13 cellular contexts compared by ENCODE assay signal in the genomic region with DNA sequence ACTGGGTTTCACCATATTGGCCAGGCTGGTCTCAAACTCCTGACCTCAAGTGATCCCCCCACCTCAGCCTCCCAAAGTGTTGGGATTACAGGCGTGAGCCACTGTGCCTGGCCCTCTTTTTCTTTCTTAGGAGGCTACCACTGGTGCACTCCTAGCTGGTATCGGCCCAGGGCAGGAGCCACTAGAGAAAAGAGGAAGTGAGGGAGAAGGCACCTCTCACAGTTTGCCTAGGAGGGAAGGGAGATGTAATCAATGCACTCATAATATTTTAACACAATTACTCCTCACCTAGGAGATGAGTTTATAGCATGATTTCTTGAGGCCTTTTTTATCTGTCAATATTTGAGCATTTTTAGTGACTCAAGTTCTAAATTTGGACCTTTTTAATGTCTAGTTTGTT.
A peak's percentile ranks its signal among the peaks of the same experiment; 100 is the strongest.
DNase-seq lines count a peak whose midpoint lies in the region; ATAC-seq and TF ChIP-seq lines count a peak whose summit lies in the region.
"Had no signal": no experiment of that assay in that cellular context is flagged by ENCODE, and none has a peak within 500 bp of the region (broad histone marks: within the 10 kb centered on the region; RNA-seq: fewer than 3 reads in every experiment).

No MANE protein-coding gene starts in this region.

- no peaks in the 10 kb centered on the region for H3K36me3 Mint-ChIP-seq in endothelial cell (ENCODE audit: low read depth, unreplicated experiment)
- H3K36me3 Mint-ChIP-seq in WTC11 = no peaks in the 10 kb centered on the region
- H3K36me3 Mint-ChIP-seq: naive thymus-derived CD4-positive, alpha-beta T cell had no signal

- H3K4me1 Mint-ChIP-seq in stimulated activated naive CD8-positive, alpha-beta T cell treated with anti-CD3 and anti-CD28 coated beads, Interleukin-15, amount 100 ng/mL, for 72 hours = no peaks in the 10 kb centered on the region
- H3K4me1 Mint-ChIP-seq in endothelial cell (ENCODE audit: unreplicated experiment) (no peaks in the 10 kb centered on the region), WTC11 (no peaks in the 10 kb centered on the region)
- H3K4me1 Mint-ChIP-seq: activated naive CD8-positive, alpha-beta T cell treated with anti-CD3 and anti-CD28 coated beads, Interleukin-2, amount 50 U/mL, for 24 hours had no signal

- in situ Hi-C loops in GM13977 (cut with MboI; ENCODE audit: low pct_unique_long_range_greater_than_20kb, low sequenced_read_pairs, unreplicated experiment) = no loop called here

- ATAC-seq in GM21576 (IDR thresholded peaks at IDR 0.05; ENCODE audit: unreplicated experiment) (peak; percentile 77), HG03354 (IDR thresholded peaks at IDR 0.05; ENCODE audit: poor library complexity, severe bottlenecking, unreplicated experiment) (peak; percentile 69), WTC11 (no peak)
- no peak for ATAC-seq in stimulated activated naive CD8-positive, alpha-beta T cell treated with anti-CD3 and anti-CD28 coated beads, Interleukin-15, amount 100 ng/mL, for 72 hours
- ATAC-seq: activated naive CD8-positive, alpha-beta T cell treated with anti-CD3 and anti-CD28 coated beads, Interleukin-2, amount 50 U/mL, for 24 hours; left cardiac atrium; naive thymus-derived CD4-positive, alpha-beta T cell had no signal

- H3K27me3 Mint-ChIP-seq in stimulated activated naive CD8-positive, alpha-beta T cell treated with anti-CD3 and anti-CD28 coated beads, Interleukin-15, amount 100 ng/mL, for 72 hours = peaks cover 7% of the 10 kb centered on the region
- H3K27me3 Mint-ChIP-seq in endothelial cell (ENCODE audit: unreplicated experiment) (peaks cover 3% of the 10 kb centered on the region), WTC11 (ENCODE audit: low read depth) (no peaks in the 10 kb centered on the region)
- H3K27me3 Mint-ChIP-seq: activated naive CD8-positive, alpha-beta T cell treated with anti-CD3 and anti-CD28 coated beads, Interleukin-2, amount 50 U/mL, for 24 hours had no signal

- H3K9me3 Mint-ChIP-seq in stimulated activated naive CD8-positive, alpha-beta T cell treated with anti-CD3 and anti-CD28 coated beads, Interleukin-15, amount 100 ng/mL, for 72 hours = peaks cover 1 to 8% of the 10 kb centered on the region in 2 donors
- H3K9me3 Mint-ChIP-seq in endothelial cell (ENCODE audit: unreplicated experiment) (no peaks in the 10 kb centered on the region), WTC11 (peaks cover 4% of the 10 kb centered on the region; the same call in 1 of the 2 replicates)
- H3K9me3 Mint-ChIP-seq: activated naive CD8-positive, alpha-beta T cell treated with anti-CD3 and anti-CD28 coated beads, Interleukin-2, amount 50 U/mL, for 24 hours had no signal

- H3K4me3 Mint-ChIP-seq in stimulated activated naive CD8-positive, alpha-beta T cell treated with anti-CD3 and anti-CD28 coated beads, Interleukin-15, amount 100 ng/mL, for 72 hours = no peak overlapping the region
- no peak overlapping the region for H3K4me3 Mint-ChIP-seq in endothelial cell (ENCODE audit: unreplicated experiment)
- no peak overlapping the region for H3K4me3 Mint-ChIP-seq in WTC11
- H3K4me3 Mint-ChIP-seq: activated naive CD8-positive, alpha-beta T cell treated with anti-CD3 and anti-CD28 coated beads, Interleukin-2, amount 50 U/mL, for 24 hours; naive thymus-derived CD4-positive, alpha-beta T cell had no signal

- CTCF ChIA-PET in WTC11 (lab: Charles Lee) = no interaction called here

- TF ChIP-seq CTCF in GM13977 (IDR thresholded peaks at IDR 0.05; ENCODE audit: extremely low read depth, insufficient read depth, missing control alignments) (no peak), endothelial cell (IDR thresholded peaks at IDR 0.05; ENCODE audit: unreplicated experiment) (no peak), WTC11 (IDR thresholded peaks at IDR 0.05) (no peak)

- DNase-seq in GM13977 (ENCODE audit: low spot score) = peak; percentile 20
- peak; percentile 73 for DNase-seq in SIG-M5 treated with dmso at 0.1 percent for 504 hours (lab: John Stamatoyannopoulos, UW; ENCODE audit: unreplicated experiment)
- no peak for DNase-seq in stimulated activated naive CD8-positive, alpha-beta T cell treated with anti-CD3 and anti-CD28 coated beads, Interleukin-15, amount 100 ng/mL, for 72 hours
- DNase-seq in endothelial cell (ENCODE audit: low spot score) = no peak
- DNase-seq in WTC11 (ENCODE audit: low spot score) = no peak
- no peak for DNase-seq in DMS53 (lab: John Stamatoyannopoulos, UW)
- DNase-seq: activated naive CD8-positive, alpha-beta T cell treated with anti-CD3 and anti-CD28 coated beads, Interleukin-2, amount 50 U/mL, for 24 hours; left cardiac atrium; MM.1S; naive thymus-derived CD4-positive, alpha-beta T cell; stimulated activated CD4-positive, alpha-beta T cell treated with anti-CD3 and anti-CD28 coated beads, Interleukin-2, amount 100 ng/mL, for 24 hours had no signal

- POLR2A ChIA-PET in WTC11 (lab: Charles Lee) = no interaction called here

- H3K27ac Mint-ChIP-seq in stimulated activated naive CD8-positive, alpha-beta T cell treated with anti-CD3 and anti-CD28 coated beads, Interleukin-15, amount 100 ng/mL, for 72 hours = no peak overlapping the region
- H3K27ac Mint-ChIP-seq in endothelial cell (ENCODE audit: unreplicated experiment) = no peak overlapping the region
- H3K27ac Mint-ChIP-seq in WTC11 = no peak overlapping the region
- H3K27ac Mint-ChIP-seq: activated naive CD8-positive, alpha-beta T cell treated with anti-CD3 and anti-CD28 coated beads, Interleukin-2, amount 50 U/mL, for 24 hours; naive thymus-derived CD4-positive, alpha-beta T cell had no signal

TF ChIP-seq in WTC11, 78 proteins besides CTCF, POLR2A, EP300 and RAD21:
- TF ChIP-seq, protein P1, sequence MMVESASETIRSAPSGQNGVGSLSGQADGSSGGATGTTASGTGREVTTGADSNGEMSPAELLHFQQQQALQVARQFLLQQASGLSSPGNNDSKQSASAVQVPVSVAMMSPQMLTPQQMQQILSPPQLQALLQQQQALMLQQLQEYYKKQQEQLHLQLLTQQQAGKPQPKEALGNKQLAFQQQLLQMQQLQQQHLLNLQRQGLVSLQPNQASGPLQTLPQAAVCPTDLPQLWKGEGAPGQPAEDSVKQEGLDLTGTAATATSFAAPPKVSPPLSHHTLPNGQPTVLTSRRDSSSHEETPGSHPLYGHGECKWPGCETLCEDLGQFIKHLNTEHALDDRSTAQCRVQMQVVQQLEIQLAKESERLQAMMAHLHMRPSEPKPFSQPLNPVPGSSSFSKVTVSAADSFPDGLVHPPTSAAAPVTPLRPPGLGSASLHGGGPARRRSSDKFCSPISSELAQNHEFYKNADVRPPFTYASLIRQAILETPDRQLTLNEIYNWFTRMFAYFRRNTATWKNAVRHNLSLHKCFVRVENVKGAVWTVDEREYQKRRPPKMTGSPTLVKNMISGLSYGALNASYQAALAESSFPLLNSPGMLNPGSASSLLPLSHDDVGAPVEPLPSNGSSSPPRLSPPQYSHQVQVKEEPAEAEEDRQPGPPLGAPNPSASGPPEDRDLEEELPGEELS (CRISPR knock-in tag; IDR thresholded peaks at IDR 0.05) = no peak
TF ChIP-seq in WTC11: peak in this region for 0.

Comparison
In these comparisons a context has a peak if more than half of its experiments do, and no peak if none do; other contexts are left out.
1. DNase-seq: peak in GM13977 (single experiment) and SIG-M5 treated with dmso at 0.1 percent for 504 hours (single experiment); none in stimulated activated naive CD8-positive, alpha-beta T cell treated with anti-CD3 and anti-CD28 coated beads, Interleukin-15, amount 100 ng/mL, for 72 hours (0 of 2), endothelial cell (single experiment), WTC11 (single experiment) and DMS53 (single experiment).
2. ATAC-seq: peak in GM21576 (single experiment) and HG03354 (single experiment); none in stimulated activated naive CD8-positive, alpha-beta T cell treated with anti-CD3 and anti-CD28 coated beads, Interleukin-15, amount 100 ng/mL, for 72 hours (single experiment) and WTC11 (single experiment).